Comparison of ENCODE assay signal across 1 cellular context in the genomic region with DNA sequence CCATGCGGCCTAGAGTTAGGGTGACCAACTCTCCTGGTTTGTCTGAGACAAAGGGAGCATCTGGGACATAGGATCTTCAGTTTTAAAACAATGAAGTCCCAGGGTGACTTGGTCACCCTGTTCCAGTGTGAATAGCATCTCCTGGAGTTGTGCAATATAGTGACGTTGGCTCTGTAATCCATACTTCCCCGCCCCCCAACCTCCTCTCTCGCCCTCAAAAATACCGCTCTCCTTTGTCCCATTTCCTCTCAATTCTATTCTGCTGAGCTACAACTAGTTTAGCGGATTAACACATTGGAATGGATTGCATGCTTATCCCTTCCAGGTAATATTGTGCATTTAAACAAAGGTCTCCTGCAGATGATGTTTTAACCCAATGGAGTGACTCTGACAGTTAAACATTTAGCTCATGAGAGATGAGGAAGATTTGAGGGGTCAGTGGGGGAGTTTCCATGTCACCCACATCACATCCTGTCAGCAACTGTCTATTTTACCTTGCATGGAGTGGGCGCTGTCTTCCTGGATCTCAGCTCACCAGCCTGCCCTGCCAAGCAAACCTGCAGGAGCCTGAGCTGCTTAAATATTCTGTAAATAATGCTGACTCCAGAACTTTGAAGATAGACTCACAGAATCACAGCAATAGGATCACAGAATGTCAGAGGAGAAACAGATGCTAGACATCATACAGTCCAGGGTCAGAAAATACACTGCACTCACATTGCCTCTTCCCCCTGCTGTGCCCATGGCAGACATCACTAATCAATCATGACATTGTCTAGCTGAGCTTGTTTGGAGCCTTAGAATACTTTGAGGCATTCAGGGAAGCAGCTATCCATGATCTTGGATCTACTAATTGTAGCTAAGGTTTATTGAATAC.
A peak's percentile ranks its signal among the peaks of the same experiment; 100 is the strongest.
TF ChIP-seq lines count a peak whose summit lies in the region.

No MANE protein-coding gene starts in this region.

TF ChIP-seq in HCT116, 20 proteins besides CTCF, POLR2A, EP300 and RAD21 (continued from another document):
- TF ChIP-seq, protein P1, sequence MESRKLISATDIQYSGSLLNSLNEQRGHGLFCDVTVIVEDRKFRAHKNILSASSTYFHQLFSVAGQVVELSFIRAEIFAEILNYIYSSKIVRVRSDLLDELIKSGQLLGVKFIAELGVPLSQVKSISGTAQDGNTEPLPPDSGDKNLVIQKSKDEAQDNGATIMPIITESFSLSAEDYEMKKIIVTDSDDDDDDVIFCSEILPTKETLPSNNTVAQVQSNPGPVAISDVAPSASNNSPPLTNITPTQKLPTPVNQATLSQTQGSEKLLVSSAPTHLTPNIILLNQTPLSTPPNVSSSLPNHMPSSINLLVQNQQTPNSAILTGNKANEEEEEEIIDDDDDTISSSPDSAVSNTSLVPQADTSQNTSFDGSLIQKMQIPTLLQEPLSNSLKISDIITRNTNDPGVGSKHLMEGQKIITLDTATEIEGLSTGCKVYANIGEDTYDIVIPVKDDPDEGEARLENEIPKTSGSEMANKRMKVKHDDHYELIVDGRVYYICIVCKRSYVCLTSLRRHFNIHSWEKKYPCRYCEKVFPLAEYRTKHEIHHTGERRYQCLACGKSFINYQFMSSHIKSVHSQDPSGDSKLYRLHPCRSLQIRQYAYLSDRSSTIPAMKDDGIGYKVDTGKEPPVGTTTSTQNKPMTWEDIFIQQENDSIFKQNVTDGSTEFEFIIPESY (IDR thresholded peaks at IDR 0.05; ENCODE audit: extremely low read depth, insufficient replicate concordance, low read length) = no peak
- peak; percentile 18; the same call in 1 of the 2 replicates for TF ChIP-seq CEBPB (IDR thresholded peaks at IDR 0.05; ENCODE audit: low read depth)
